ENCODE assay signal across 1 cellular context in genomic region chr2:232315923-232316299, GRCh38.
TF ChIP-seq lines count a peak whose summit lies in the region.

No MANE protein-coding gene starts in this region.

TF ChIP-seq in HepG2, 621 proteins besides CTCF, POLR2A, EP300 and RAD21 (continued from another document):
- no peak for TF ChIP-seq ZNF281 (CRISPR knock-in tag; IDR thresholded peaks at IDR 0.05; ENCODE audit: borderline replicate concordance)
- TF ChIP-seq GABPB1 (CRISPR knock-in tag; IDR thresholded peaks at IDR 0.05): no peak
- no peak for TF ChIP-seq ZNF501 (CRISPR knock-in tag; IDR thresholded peaks at IDR 0.05)
- TF ChIP-seq ZKSCAN1 (IDR thresholded peaks at IDR 0.05; ENCODE audit: low read length): no peak
- TF ChIP-seq USF2 (IDR thresholded peaks at IDR 0.05; ENCODE audit: low read depth, low read length): no peak
- TF ChIP-seq USF2 (CRISPR knock-in tag; IDR thresholded peaks at IDR 0.05; ENCODE audit: borderline replicate concordance): no peak
- no peak for TF ChIP-seq SP2 (CRISPR knock-in tag; IDR thresholded peaks at IDR 0.05)
- TF ChIP-seq KDM2A (CRISPR knock-in tag; IDR thresholded peaks at IDR 0.05; ENCODE audit: borderline replicate concordance, low read depth): no peak
- no peak for TF ChIP-seq NFATC3 (CRISPR knock-in tag; IDR thresholded peaks at IDR 0.05)
- TF ChIP-seq ZNF703 (CRISPR knock-in tag; IDR thresholded peaks at IDR 0.05; ENCODE audit: borderline replicate concordance): no peak
